In genomic region chr3:64783200-64783599, GRCh38 we compare ENCODE assay signal across 21 cellular contexts.
DNase-seq lines count a peak whose midpoint lies in the region; ATAC-seq and TF ChIP-seq lines count a peak whose summit lies in the region.
"Had no signal": no experiment of that assay in that cellular context is flagged by ENCODE, and none has a peak within 500 bp of the region (broad histone marks: within the 10 kb centered on the region; RNA-seq: fewer than 3 reads in every experiment).

No MANE protein-coding gene starts in this region.

- no TSS peak for BruUV-seq in IMR-90 (replicated peaks; lab: Mats Ljungman, UMichigan)

- H3K18ac ChIP-seq in IMR-90 (ENCODE audit: low read depth, low read length) = no peak overlapping the region

- peak in 1 of 4 donors; percentile 16 for TF ChIP-seq EP300 in sigmoid colon (IDR thresholded peaks at IDR 0.05)

- no peak overlapping the region for H2AK9ac ChIP-seq in IMR-90 (replicated peaks; ENCODE audit: low read depth, low read length, poor library complexity)

- no peak overlapping the region for H4K5ac ChIP-seq in IMR-90 (ENCODE audit: low read depth, low read length)

- H3K4me3 ChIP-seq in IMR-90 (ENCODE audit: insufficient read depth, low read depth, low read length) (no peak overlapping the region), sigmoid colon (no peak overlapping the region), aorta (ENCODE audit: low read length in 2 of 2) (no peak overlapping the region)
- H3K4me3 ChIP-seq: BLaER1, GM12878, GM23338 had no signal

- H3K56ac ChIP-seq in IMR-90 (ENCODE audit: extremely low read depth, insufficient read depth, low read length) = no peak overlapping the region

- H3K27me3 ChIP-seq in IMR-90 (ENCODE audit: control insufficient read depth, insufficient read depth, low read length) (no peaks in the 10 kb centered on the region), sigmoid colon (no peaks in the 10 kb centered on the region), aorta (ENCODE audit: control insufficient read depth in 1 of 2, insufficient read depth in 2 of 2, low read length in 1 of 2) (no peaks in the 10 kb centered on the region)
- H3K27me3 ChIP-seq: BLaER1 had no signal

- no peak overlapping the region for H2BK5ac ChIP-seq in IMR-90 (ENCODE audit: low read depth, low read length, poor library complexity, severe bottlenecking)

- H4K8ac ChIP-seq in IMR-90 (ENCODE audit: low read depth in 2 of 2, low read length in 2 of 2) = no peak overlapping the region

- POLR2A ChIA-PET in IMR-90 (lab: Charles Lee; ENCODE audit: unreplicated experiment) = no interaction called here

- H3K4me1 ChIP-seq in IMR-90 (ENCODE audit: control insufficient read depth, insufficient read depth, low read length) = no peaks in the 10 kb centered on the region
- peaks cover 0 to 12% (median 5%) of the 10 kb centered on the region in 4 donors for H3K4me1 ChIP-seq in sigmoid colon
- H3K4me1 ChIP-seq in aorta (ENCODE audit: control insufficient read depth in 1 of 2, insufficient read depth in 2 of 2, low read length in 2 of 2) = peaks cover 0 to 2% of the 10 kb centered on the region in 2 donors
- H3K4me1 ChIP-seq: BLaER1, Caco-2 had no signal

- no peak overlapping the region for H3K23ac ChIP-seq in IMR-90 (ENCODE audit: low read depth, low read length)

- no peak overlapping the region for H2AK5ac ChIP-seq in IMR-90 (ENCODE audit: low read depth, low read length)

- no peak overlapping the region for H3K4ac ChIP-seq in IMR-90 (ENCODE audit: low read depth, low read length)

- no peak overlapping the region for H3K14ac ChIP-seq in IMR-90 (replicated peaks; ENCODE audit: low read depth, low read length)

- H3K27ac ChIP-seq in IMR-90 (ENCODE audit: insufficient read depth, low read length) (no peak overlapping the region), sigmoid colon (peak overlapping the region in 3 of 4 donors; percentile 43 to 70 (median 48)), aorta (ENCODE audit: low read depth in 1 of 2, low read length in 2 of 2) (peak overlapping the region in 1 of 2 donors; percentile 13)
- H3K27ac ChIP-seq: 22Rv1, BLaER1, C4-2B had no signal

- dilution Hi-C loops in IMR-90 (cut with HindIII; ENCODE audit: low sequenced_read_pairs, unreplicated experiment) = no loop called here

- no peak overlapping the region for H2AFZ ChIP-seq in IMR-90 (replicated peaks; ENCODE audit: low read length, poor library complexity)
- H2AFZ ChIP-seq: GM23338 had no signal

- in situ Hi-C loops in IMR-90 (cut with MboI; ENCODE audit: low sequenced_read_pairs) = no loop called here

- CTCF ChIA-PET in IMR-90 (lab: Yijun Ruan, JAX) = interaction anchor here (1.1 kb wide), 1 partner anchor 11 kb away, joined by 3 read pairs; no protein-coding TSS in a partner anchor

- no peaks in the 10 kb centered on the region for H4K20me1 ChIP-seq in IMR-90 (ENCODE audit: insufficient read depth, low read length)
- H4K20me1 ChIP-seq: BLaER1 had no signal

- TF ChIP-seq RAD21 in IMR-90 (IDR thresholded peaks at IDR 0.05; ENCODE audit: low read length) = no peak

- no peak overlapping the region for H3K4me2 ChIP-seq in IMR-90 (ENCODE audit: low read depth, low read length)
- H3K4me2 ChIP-seq: BLaER1, GM23338 had no signal

- H2BK15ac ChIP-seq in IMR-90 (ENCODE audit: low read depth, low read length) = no peak overlapping the region

- ATAC-seq in Right ventricle myocardium superior (ENCODE audit: poor library complexity) = peak; percentile 66
- peak; percentile 54 for ATAC-seq in IMR-90 (ENCODE audit: low read depth)
- peak; percentile 60 for ATAC-seq in aorta (ENCODE audit: low FRiP score)
- no peak for ATAC-seq in HG03442 (IDR thresholded peaks at IDR 0.05; ENCODE audit: unreplicated experiment)
- ATAC-seq: CD8-positive, alpha-beta T cell; GM12878; GM23338; HCT116 had no signal

- no peaks in the 10 kb centered on the region for H3K9me1 ChIP-seq in IMR-90 (ENCODE audit: insufficient read depth, low read length)

- intact Hi-C loops in Right ventricle myocardium superior (cut with DNase I) = no loop called here
- intact Hi-C loops in cardiac septum (cut with DNase I) = no loop called here
- intact Hi-C loops in IMR-90 (cut with micrococcal nuclease) = no loop called here
- intact Hi-C loops in sigmoid colon (cut with DNase I) = no loop called here
- intact Hi-C loops in aorta (cut with DNase I) = loop anchor here in 1 of 2 donors (5.0 kb wide), 1 partner anchor 96 kb away; the partner anchor contains the start of gene ADAMTS9

- TF ChIP-seq CTCF in IMR-90 (conservative IDR thresholded peaks at IDR 0.05; ENCODE audit: low read depth, low read length) = no peak
- TF ChIP-seq CTCF in sigmoid colon (IDR thresholded peaks at IDR 0.05) = no peak

- no peaks in the 10 kb centered on the region; the same call in 1 of the 2 replicates for H3K9me3 ChIP-seq in IMR-90 (ENCODE audit: control insufficient read depth, insufficient read depth, low read length)
- peaks cover 0 to 7% (median 0%) of the 10 kb centered on the region in 4 donors for H3K9me3 ChIP-seq in sigmoid colon
- no peaks in the 10 kb centered on the region for H3K9me3 ChIP-seq in aorta (ENCODE audit: control insufficient read depth, low read length)

- DNase-seq in Right ventricle myocardium superior (no peak), cardiac septum (ENCODE audit: low spot score) (no peak), IMR-90 (no peak), sigmoid colon (no peak), aorta (no peak), DMS153 treated with DMSO at 0.1 percent for 48 hours (lab: John Stamatoyannopoulos, UW; ENCODE audit: unreplicated experiment) (no peak)
- DNase-seq: Caco-2; CD4-positive, CD25-positive, alpha-beta regulatory T cell; CD8-positive, alpha-beta T cell; DMS153; DMS79; EL; GDM1; H9 had no signal

- no peak overlapping the region for H2BK20ac ChIP-seq in IMR-90 (ENCODE audit: low read depth, low read length)

- H2BK120ac ChIP-seq in IMR-90 (ENCODE audit: low read depth, low read length) = no peak overlapping the region

- H3K36me3 ChIP-seq in IMR-90 (ENCODE audit: control insufficient read depth, insufficient read depth, low read length) = no peaks in the 10 kb centered on the region
- no peaks in the 10 kb centered on the region for H3K36me3 ChIP-seq in sigmoid colon
- no peaks in the 10 kb centered on the region for H3K36me3 ChIP-seq in aorta (ENCODE audit: control insufficient read depth in 1 of 2, insufficient read depth in 2 of 2, low read length in 1 of 2)
- H3K36me3 ChIP-seq: BLaER1 had no signal

- H4K91ac ChIP-seq in IMR-90 (ENCODE audit: insufficient read depth, low read depth, low read length) = no peak overlapping the region

- no peak overlapping the region for H3K9ac ChIP-seq in IMR-90 (ENCODE audit: low read depth, low read length)
- H3K9ac ChIP-seq: BLaER1 had no signal

- TF ChIP-seq POLR2A in IMR-90 (IDR thresholded peaks at IDR 0.05; ENCODE audit: low read depth, low read length) = no peak
- TF ChIP-seq POLR2A in sigmoid colon (IDR thresholded peaks at IDR 0.05) = no peak

- no peaks in the 10 kb centered on the region for H3K79me1 ChIP-seq in IMR-90 (ENCODE audit: low read depth in 1 of 2, low read length in 2 of 2)

TF ChIP-seq in IMR-90, 13 proteins besides CTCF, POLR2A, EP300 and RAD21:
- no peak for TF ChIP-seq RCOR1 (IDR thresholded peaks at IDR 0.05; ENCODE audit: insufficient replicate concordance, low read length)
- no peak for TF ChIP-seq RFX5 (IDR thresholded peaks at IDR 0.05; ENCODE audit: low read depth, low read length)
- TF ChIP-seq, protein P1, sequence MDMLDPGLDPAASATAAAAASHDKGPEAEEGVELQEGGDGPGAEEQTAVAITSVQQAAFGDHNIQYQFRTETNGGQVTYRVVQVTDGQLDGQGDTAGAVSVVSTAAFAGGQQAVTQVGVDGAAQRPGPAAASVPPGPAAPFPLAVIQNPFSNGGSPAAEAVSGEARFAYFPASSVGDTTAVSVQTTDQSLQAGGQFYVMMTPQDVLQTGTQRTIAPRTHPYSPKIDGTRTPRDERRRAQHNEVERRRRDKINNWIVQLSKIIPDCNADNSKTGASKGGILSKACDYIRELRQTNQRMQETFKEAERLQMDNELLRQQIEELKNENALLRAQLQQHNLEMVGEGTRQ (IDR thresholded peaks at IDR 0.05; ENCODE audit: low read depth, low read length) = no peak
- no peak for TF ChIP-seq NFE2L2 (IDR thresholded peaks at IDR 0.05; ENCODE audit: low read depth, low read length)
- no peak for TF ChIP-seq CHD1 (IDR thresholded peaks at IDR 0.05; ENCODE audit: low read depth, low read length)
- TF ChIP-seq MXI1 (IDR thresholded peaks at IDR 0.05; ENCODE audit: borderline replicate concordance, low read depth, low read length) = no peak
- no peak for TF ChIP-seq SMC3 (IDR thresholded peaks at IDR 0.05; ENCODE audit: low read depth, low read length)
- TF ChIP-seq BHLHE40 (IDR thresholded peaks at IDR 0.05; ENCODE audit: low read depth, low read length) = no peak
- no peak for TF ChIP-seq FOS (IDR thresholded peaks at IDR 0.05; ENCODE audit: low read depth, low read length)
- no peak for TF ChIP-seq CEBPB (IDR thresholded peaks at IDR 0.05; ENCODE audit: low read depth, low read length)
- no peak for TF ChIP-seq ELK1 (IDR thresholded peaks at IDR 0.05; ENCODE audit: borderline replicate concordance, low read depth, low read length)
- no peak for TF ChIP-seq MAFK (IDR thresholded peaks at IDR 0.05; ENCODE audit: low read depth, low read length)
- no peak for TF ChIP-seq MAZ (IDR thresholded peaks at IDR 0.05; ENCODE audit: borderline replicate concordance, low read depth, low read length)
